In genomic region chr1:163924041-163924440, GRCh38 we compare ENCODE assay signal across 20 cellular contexts.
DNase-seq lines count a peak whose midpoint lies in the region; ATAC-seq, FAIRE-seq and TF ChIP-seq lines count a peak whose summit lies in the region.
"Had no signal": no experiment of that assay in that cellular context is flagged by ENCODE, and none has a peak within 500 bp of the region (broad histone marks: within the 10 kb centered on the region; RNA-seq: fewer than 3 reads in every experiment).

No MANE protein-coding gene starts in this region.

- ATAC-seq in GM21619 (IDR thresholded peaks at IDR 0.05; ENCODE audit: unreplicated experiment) = no peak
- no peak for ATAC-seq in left cardiac atrium
- ATAC-seq: A549; CD8-positive, alpha-beta T cell; PC-3 had no signal

- no peak for TF ChIP-seq CTCF in D721Med (IDR thresholded peaks at IDR 0.05; ENCODE audit: insufficient read depth, missing control alignments)
- no peak for TF ChIP-seq CTCF in GM20000 (IDR thresholded peaks at IDR 0.05; ENCODE audit: extremely low read depth, missing control alignments)

- peak; percentile 99 for FAIRE-seq in D721Med (lab: Jason Lieb, UNC)
- FAIRE-seq: A549, H1 had no signal

- intact Hi-C loops in left cardiac atrium (cut with DNase I) = no loop called here

- DNase-seq in D721Med (ENCODE audit: insufficient read length, low spot score) (no peak), MV-4-11 (lab: John Stamatoyannopoulos, UW) (peak; percentile 20), NCI-H82 treated with DMSO at 0.1 percent for 48 hours (lab: John Stamatoyannopoulos, UW; ENCODE audit: unreplicated experiment) (peak; percentile 95), myocyte (ENCODE audit: low read depth) (peak; percentile 47), GM20000 (ENCODE audit: low spot score) (no peak), left cardiac atrium (no peak)
- DNase-seq: Caco-2; CD8-positive, alpha-beta T cell; HCEC 1CT; IMR-90; KG1; NCI-H1105; NCI-H1436 treated with DMSO at 0.1 percent for 48 hours; NCI-H187 treated with DMSO at 0.1 percent for 48 hours; NCI-H446 treated with DMSO at 0.1 percent for 48 hours; PC-3; T-helper 2 cell had no signal

Comparison
In these comparisons a context has a peak if more than half of its experiments do, and no peak if none do; other contexts are left out.
1. DNase-seq: peak in MV-4-11 (single experiment), NCI-H82 treated with DMSO at 0.1 percent for 48 hours (single experiment) and myocyte (single experiment); none in D721Med (single experiment), GM20000 (single experiment) and left cardiac atrium (single experiment).